In the genomic region with DNA sequence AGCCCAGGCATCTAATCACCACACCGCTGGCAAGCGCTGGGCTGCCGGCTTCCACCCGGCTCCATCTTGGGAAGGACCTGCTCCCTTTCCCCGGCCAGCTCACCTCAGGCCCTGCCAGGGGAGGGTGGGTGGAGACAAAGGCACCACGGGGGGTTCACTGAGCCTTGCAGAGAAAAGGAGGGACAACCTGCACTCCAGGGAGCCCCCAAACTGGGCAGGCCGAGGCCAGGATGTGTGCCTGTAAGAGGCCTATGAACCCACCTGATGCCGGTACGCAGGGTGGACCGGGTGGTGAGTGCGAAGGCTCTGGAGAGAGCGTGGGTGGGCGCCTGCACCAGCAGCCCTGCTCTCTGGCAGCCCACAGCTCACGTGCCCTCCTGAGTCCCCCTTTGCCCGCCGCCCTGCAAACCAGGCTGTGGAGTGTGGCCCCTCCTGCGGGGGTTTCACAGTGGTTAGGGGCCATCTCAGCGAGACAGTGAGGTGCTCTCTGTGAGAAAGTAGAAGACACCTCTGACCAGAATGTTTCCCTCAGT, we compare ENCODE assay signal across 1 cellular context.
TF ChIP-seq lines count a peak whose summit lies in the region.

No MANE protein-coding gene starts in this region.

TF ChIP-seq in GM23338, 12 proteins besides CTCF, POLR2A, EP300 and RAD21 (continued from another document):
- TF ChIP-seq, protein P1, sequence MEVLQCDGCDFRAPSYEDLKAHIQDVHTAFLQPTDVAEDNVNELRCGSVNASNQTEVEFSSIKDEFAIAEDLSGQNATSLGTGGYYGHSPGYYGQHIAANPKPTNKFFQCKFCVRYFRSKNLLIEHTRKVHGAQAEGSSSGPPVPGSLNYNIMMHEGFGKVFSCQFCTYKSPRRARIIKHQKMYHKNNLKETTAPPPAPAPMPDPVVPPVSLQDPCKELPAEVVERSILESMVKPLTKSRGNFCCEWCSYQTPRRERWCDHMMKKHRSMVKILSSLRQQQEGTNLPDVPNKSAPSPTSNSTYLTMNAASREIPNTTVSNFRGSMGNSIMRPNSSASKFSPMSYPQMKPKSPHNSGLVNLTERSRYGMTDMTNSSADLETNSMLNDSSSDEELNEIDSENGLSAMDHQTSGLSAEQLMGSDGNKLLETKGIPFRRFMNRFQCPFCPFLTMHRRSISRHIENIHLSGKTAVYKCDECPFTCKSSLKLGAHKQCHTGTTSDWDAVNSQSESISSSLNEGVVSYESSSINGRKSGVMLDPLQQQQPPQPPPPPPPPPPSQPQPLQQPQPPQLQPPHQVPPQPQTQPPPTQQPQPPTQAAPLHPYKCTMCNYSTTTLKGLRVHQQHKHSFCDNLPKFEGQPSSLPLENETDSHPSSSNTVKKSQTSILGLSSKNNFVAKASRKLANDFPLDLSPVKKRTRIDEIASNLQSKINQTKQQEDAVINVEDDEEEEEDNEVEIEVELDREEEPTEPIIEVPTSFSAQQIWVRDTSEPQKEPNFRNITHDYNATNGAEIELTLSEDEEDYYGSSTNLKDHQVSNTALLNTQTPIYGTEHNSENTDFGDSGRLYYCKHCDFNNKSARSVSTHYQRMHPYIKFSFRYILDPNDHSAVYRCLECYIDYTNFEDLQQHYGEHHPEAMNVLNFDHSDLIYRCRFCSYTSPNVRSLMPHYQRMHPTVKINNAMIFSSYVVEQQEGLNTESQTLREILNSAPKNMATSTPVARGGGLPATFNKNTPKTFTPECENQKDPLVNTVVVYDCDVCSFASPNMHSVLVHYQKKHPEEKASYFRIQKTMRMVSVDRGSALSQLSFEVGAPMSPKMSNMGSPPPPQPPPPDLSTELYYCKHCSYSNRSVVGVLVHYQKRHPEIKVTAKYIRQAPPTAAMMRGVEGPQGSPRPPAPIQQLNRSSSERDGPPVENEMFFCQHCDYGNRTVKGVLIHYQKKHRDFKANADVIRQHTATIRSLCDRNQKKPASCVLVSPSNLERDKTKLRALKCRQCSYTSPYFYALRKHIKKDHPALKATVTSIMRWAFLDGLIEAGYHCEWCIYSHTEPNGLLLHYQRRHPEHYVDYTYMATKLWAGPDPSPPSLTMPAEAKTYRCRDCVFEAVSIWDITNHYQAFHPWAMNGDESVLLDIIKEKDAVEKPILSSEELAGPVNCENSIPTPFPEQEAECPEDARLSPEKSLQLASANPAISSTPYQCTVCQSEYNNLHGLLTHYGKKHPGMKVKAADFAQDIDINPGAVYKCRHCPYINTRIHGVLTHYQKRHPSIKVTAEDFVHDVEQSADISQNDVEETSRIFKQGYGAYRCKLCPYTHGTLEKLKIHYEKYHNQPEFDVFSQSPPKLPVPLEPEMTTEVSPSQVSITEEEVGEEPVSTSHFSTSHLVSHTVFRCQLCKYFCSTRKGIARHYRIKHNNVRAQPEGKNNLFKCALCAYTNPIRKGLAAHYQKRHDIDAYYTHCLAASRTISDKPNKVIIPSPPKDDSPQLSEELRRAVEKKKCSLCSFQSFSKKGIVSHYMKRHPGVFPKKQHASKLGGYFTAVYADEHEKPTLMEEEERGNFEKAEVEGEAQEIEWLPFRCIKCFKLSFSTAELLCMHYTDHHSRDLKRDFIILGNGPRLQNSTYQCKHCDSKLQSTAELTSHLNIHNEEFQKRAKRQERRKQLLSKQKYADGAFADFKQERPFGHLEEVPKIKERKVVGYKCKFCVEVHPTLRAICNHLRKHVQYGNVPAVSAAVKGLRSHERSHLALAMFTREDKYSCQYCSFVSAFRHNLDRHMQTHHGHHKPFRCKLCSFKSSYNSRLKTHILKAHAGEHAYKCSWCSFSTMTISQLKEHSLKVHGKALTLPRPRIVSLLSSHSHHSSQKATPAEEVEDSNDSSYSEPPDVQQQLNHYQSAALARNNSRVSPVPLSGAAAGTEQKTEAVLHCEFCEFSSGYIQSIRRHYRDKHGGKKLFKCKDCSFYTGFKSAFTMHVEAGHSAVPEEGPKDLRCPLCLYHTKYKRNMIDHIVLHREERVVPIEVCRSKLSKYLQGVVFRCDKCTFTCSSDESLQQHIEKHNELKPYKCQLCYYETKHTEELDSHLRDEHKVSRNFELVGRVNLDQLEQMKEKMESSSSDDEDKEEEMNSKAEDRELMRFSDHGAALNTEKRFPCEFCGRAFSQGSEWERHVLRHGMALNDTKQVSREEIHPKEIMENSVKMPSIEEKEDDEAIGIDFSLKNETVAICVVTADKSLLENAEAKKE (CRISPR knock-in tag; IDR thresholded peaks at IDR 0.05), result no peak
- TF ChIP-seq EZH2 (IDR thresholded peaks at IDR 0.05; ENCODE audit: low read depth, unreplicated experiment), result peak; percentile 33
